ENCODE assay signal across 6 cellular contexts in the genomic region with DNA sequence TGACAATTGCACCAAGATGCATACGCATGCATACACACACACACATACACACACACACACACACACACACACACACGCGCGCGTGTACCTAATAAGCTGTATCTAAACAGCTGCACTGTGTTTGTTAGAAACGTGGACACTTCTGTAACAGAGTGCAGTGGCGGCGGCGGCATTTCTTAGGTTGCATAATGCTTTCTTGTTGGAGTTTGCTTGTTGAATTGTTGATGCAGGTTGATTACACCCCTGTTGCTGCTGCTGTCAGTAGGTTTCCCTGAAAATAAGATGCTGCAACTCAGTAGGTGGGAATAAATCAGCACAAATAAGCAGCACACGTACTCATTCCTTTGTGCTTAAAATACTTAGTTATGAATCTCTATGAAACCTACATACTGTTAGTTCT.
"Had no signal": no experiment of that assay in that cellular context is flagged by ENCODE, and none has a peak within 500 bp of the region (broad histone marks: within the 10 kb centered on the region; RNA-seq: fewer than 3 reads in every experiment).

No MANE protein-coding gene starts in this region.

- DNase-seq: IMR-90, KBM-7, KG1 had no signal

- H3K27ac ChIP-seq: HL-60 had no signal

- ATAC-seq: HepG2, K562 had no signal

- H3K4me3 ChIP-seq: K562 had no signal
